17 cellular contexts compared by ENCODE assay signal in the genomic region with DNA sequence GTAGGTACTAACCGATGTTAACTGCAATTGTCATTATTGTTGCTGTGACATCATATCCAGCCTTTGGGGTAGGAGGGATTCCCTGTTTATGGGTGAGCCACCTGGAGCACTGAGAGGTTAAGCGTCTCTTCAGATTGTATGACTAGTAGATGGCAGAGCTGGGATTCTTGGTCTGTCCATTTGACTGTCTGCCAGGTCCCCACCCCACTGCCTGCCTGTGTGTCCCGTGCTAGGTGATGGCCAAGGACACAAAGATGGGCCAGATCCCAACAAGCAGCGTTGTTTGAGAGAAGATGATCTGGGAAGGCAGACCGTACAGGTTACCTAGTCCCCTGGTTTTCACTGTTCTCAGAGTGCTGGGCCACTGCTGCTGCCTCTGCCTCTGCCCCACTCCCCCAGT. TPM values are rescaled to one million over a fixed set of nuclear protein-coding genes. Genes with fewer than 3 reads are reported as not detected.
DNase-seq lines count a peak whose midpoint lies in the region; ATAC-seq and TF ChIP-seq lines count a peak whose summit lies in the region.
"Had no signal": no experiment of that assay in that cellular context is flagged by ENCODE, and none has a peak within 500 bp of the region (broad histone marks: within the 10 kb centered on the region; RNA-seq: fewer than 3 reads in every experiment).

No MANE protein-coding gene starts in this region.

- H3K27ac ChIP-seq in right atrium auricular region (peak overlapping the region in 1 of 2 donors; percentile 54), left ventricle myocardium inferior (replicated peaks) (peak overlapping the region; percentile 42), gastrocnemius medialis (peak overlapping the region; percentile 27 to 99 (median 65)), left lung (no peak overlapping the region)
- H3K27ac ChIP-seq: BLaER1 treated with 17β-estradiol and CSF1 and Interleukin-3, amounts not matched to agents 10 nM and 100 nM had no signal

- H3K9me3 ChIP-seq in right atrium auricular region (no peaks in the 10 kb centered on the region), left ventricle myocardium inferior (replicated peaks) (no peaks in the 10 kb centered on the region), gastrocnemius medialis (no peaks in the 10 kb centered on the region), left lung (no peaks in the 10 kb centered on the region)
- H3K9me3 ChIP-seq: BLaER1 treated with 17β-estradiol and CSF1 and Interleukin-3, amounts not matched to agents 10 nM and 100 nM had no signal

- H3K36me3 ChIP-seq in right atrium auricular region: peaks cover 88% of the 10 kb centered on the region
- H3K36me3 ChIP-seq in left ventricle myocardium inferior: peaks cover 99% of the 10 kb centered on the region
- peaks cover 0 to 83% of the 10 kb centered on the region in 2 donors for H3K36me3 ChIP-seq in gastrocnemius medialis
- peaks cover 8 to 100% of the 10 kb centered on the region in 2 donors for H3K36me3 ChIP-seq in left lung

- DNase-seq in Right ventricle myocardium superior: peak; percentile 58
- no peak for DNase-seq in right atrium auricular region (ENCODE audit: low spot score)
- peak; percentile 35 for DNase-seq in left ventricle myocardium inferior
- peak; percentile 47 to 82 for DNase-seq in gastrocnemius medialis
- no peak for DNase-seq in DMS79 (lab: John Stamatoyannopoulos, UW)
- no peak for DNase-seq in left lung
- DNase-seq: ACHN; Calu3; CD4-positive, CD25-positive, alpha-beta regulatory T cell; DMS 273 treated with DMSO at 0.1 percent for 48 hours; DMS79 treated with DMSO at 0.1 percent for 48 hours; EL; GOT3; H9; IMR-90 had no signal

- TF ChIP-seq CTCF in right atrium auricular region (IDR thresholded peaks at IDR 0.05): no peak
- TF ChIP-seq CTCF in left ventricle myocardium inferior (IDR thresholded peaks at IDR 0.05; ENCODE audit: borderline replicate concordance): no peak
- no peak for TF ChIP-seq CTCF in gastrocnemius medialis (IDR thresholded peaks at IDR 0.05 in 4 of 5, conservative IDR thresholded peaks at IDR 0.05 in 1 of 5)
- TF ChIP-seq CTCF in left lung (IDR thresholded peaks at IDR 0.05): no peak

- H3K4me3 ChIP-seq in right atrium auricular region: no peak overlapping the region
- H3K4me3 ChIP-seq in left ventricle myocardium inferior: no peak overlapping the region
- no peak overlapping the region for H3K4me3 ChIP-seq in gastrocnemius medialis
- H3K4me3 ChIP-seq in left lung: no peak overlapping the region
- H3K4me3 ChIP-seq: BLaER1 treated with 17β-estradiol and CSF1 and Interleukin-3, amounts not matched to agents 10 nM and 100 nM had no signal

- TF ChIP-seq POLR2A in gastrocnemius medialis (IDR thresholded peaks at IDR 0.05): no peak

- H3K27me3 ChIP-seq in right atrium auricular region (no peaks in the 10 kb centered on the region), left ventricle myocardium inferior (ENCODE audit: low read depth) (no peaks in the 10 kb centered on the region), gastrocnemius medialis (no peaks in the 10 kb centered on the region), left lung (no peaks in the 10 kb centered on the region)
- H3K27me3 ChIP-seq: BLaER1 treated with 17β-estradiol and CSF1 and Interleukin-3, amounts not matched to agents 10 nM and 100 nM had no signal

- H3K4me1 ChIP-seq in right atrium auricular region (peaks cover 0 to 8% of the 10 kb centered on the region in 2 donors), left ventricle myocardium inferior (peaks cover 74% of the 10 kb centered on the region), gastrocnemius medialis (peaks cover 4 to 47% of the 10 kb centered on the region in 2 donors), left lung (no peaks in the 10 kb centered on the region)
- H3K4me1 ChIP-seq: BLaER1 treated with 17β-estradiol and CSF1 and Interleukin-3, amounts not matched to agents 10 nM and 100 nM had no signal

- intact Hi-C loops in Right ventricle myocardium superior (cut with DNase I): no loop called here
- intact Hi-C loops in left ventricle myocardium inferior (cut with micrococcal nuclease): no loop called here
- intact Hi-C loops in gastrocnemius medialis (cut with DNase I; ENCODE audit: low total_unique reads): no loop called here
- intact Hi-C loops in left lung (cut with DNase I): no loop called here

- in situ Hi-C loops in gastrocnemius medialis (cut with MboI; ENCODE audit: low sequenced_read_pairs in 4 of 4): no loop called here

- ATAC-seq in Right ventricle myocardium superior (ENCODE audit: poor library complexity) (peak; percentile 63), gastrocnemius medialis (peak; percentile 65 to 75), left lung (no peak), GM19467 (IDR thresholded peaks at IDR 0.05; ENCODE audit: unreplicated experiment) (no peak)

RNA-seq across cellular contexts. Expression of gene PPP2R1A, which starts 16.6 kb away (rescaled TPM):
- total RNA-seq in Right ventricle myocardium superior (339 TPM), right atrium auricular region (100 to 1,000 TPM; 284 to 322 TPM), left ventricle myocardium inferior (395 TPM), gastrocnemius medialis (100 to 1,000 TPM; 263 to 302 (median 290) TPM), left lung (100 to 1,000 TPM; 193 to 199 TPM)

RNA-seq across cellular contexts. Expression of gene ZNF836, which starts 35.1 kb away (rescaled TPM):
- total RNA-seq in Right ventricle myocardium superior (7.0 TPM), right atrium auricular region (1 to 10 TPM; 2.2 to 7.6 TPM), left ventricle myocardium inferior (8.1 TPM), gastrocnemius medialis (1 to 10 TPM; 1.2 to 4.9 (median 2.3) TPM), left lung (10 to 100 TPM; 13.1 to 17.4 TPM)

Comparison
In these comparisons a context has a peak if more than half of its experiments do, and no peak if none do; other contexts are left out.
1. DNase-seq: peak in Right ventricle myocardium superior (single experiment), left ventricle myocardium inferior (single experiment) and gastrocnemius medialis (2 of 2); none in right atrium auricular region (single experiment), DMS79 (single experiment) and left lung (0 of 2).
2. ATAC-seq: peak in Right ventricle myocardium superior (single experiment) and gastrocnemius medialis (2 of 2); none in left lung (single experiment) and GM19467 (single experiment).
3. H3K27ac ChIP-seq: peak in left ventricle myocardium inferior (single experiment) and gastrocnemius medialis (4 of 4); none in left lung (0 of 2).